In genomic region chr1:239432255-239432654, GRCh38 we compare ENCODE assay signal across 29 cellular contexts. TPM values are rescaled to one million over a fixed set of nuclear protein-coding genes. Genes with fewer than 3 reads are reported as not detected.
DNase-seq lines count a peak whose midpoint lies in the region; ATAC-seq, FAIRE-seq and TF ChIP-seq lines count a peak whose summit lies in the region.
"Had no signal": no experiment of that assay in that cellular context is flagged by ENCODE, and none has a peak within 500 bp of the region (broad histone marks: within the 10 kb centered on the region; RNA-seq: fewer than 3 reads in every experiment).

No MANE protein-coding gene starts in this region.

- peak; percentile 6 for FAIRE-seq in D721Med (lab: Jason Lieb, UNC)
- peak; percentile 55 for FAIRE-seq in islet of Langerhans (lab: Jason Lieb, UNC)
- no peak for FAIRE-seq in small intestine (lab: Jason Lieb, UNC)
- FAIRE-seq: A204.1, GM12878, GM12892, GM18507, GM19239 had no signal

- H3K4me3 ChIP-seq in SK-N-SH (ENCODE audit: low read depth in 2 of 2, low read length in 1 of 2), result no peak overlapping the region
- H3K4me3 ChIP-seq in small intestine (ENCODE audit: low read depth in 1 of 2, low read length in 2 of 2), result no peak overlapping the region
- H3K4me3 ChIP-seq: BLaER1 treated with 17β-estradiol and CSF1 and Interleukin-3, amounts not matched to agents 10 nM and 100 nM; GM12878 had no signal

- H4K20me1 ChIP-seq in SK-N-SH (ENCODE audit: insufficient read depth), result no peaks in the 10 kb centered on the region
- H4K20me1 ChIP-seq: BLaER1 treated with 17β-estradiol and CSF1 and Interleukin-3, amounts not matched to agents 10 nM and 100 nM had no signal

- POLR2A ChIA-PET in SK-N-SH (lab: Yijun Ruan, JAX), result no interaction called here

- no peak for TF ChIP-seq CTCF in D721Med (IDR thresholded peaks at IDR 0.05; ENCODE audit: insufficient read depth, missing control alignments)
- TF ChIP-seq CTCF in SK-N-SH (IDR thresholded peaks at IDR 0.05), result no peak

- H3K4me2 ChIP-seq in SK-N-SH, result no peak overlapping the region
- H3K4me2 ChIP-seq: BLaER1 treated with 17β-estradiol and CSF1 and Interleukin-3, amounts not matched to agents 10 nM and 100 nM had no signal

- H3K9me2 ChIP-seq in SK-N-SH, result no peaks in the 10 kb centered on the region

- H3K9me3 ChIP-seq in SK-N-SH, result no peaks in the 10 kb centered on the region
- no peaks in the 10 kb centered on the region for H3K9me3 ChIP-seq in small intestine (ENCODE audit: control insufficient read depth, low read depth)
- H3K9me3 ChIP-seq: BLaER1 treated with 17β-estradiol and CSF1 and Interleukin-3, amounts not matched to agents 10 nM and 100 nM; Caco-2 had no signal

- H3K4me1 ChIP-seq in SK-N-SH (ENCODE audit: control insufficient read depth in 1 of 2, insufficient read depth in 2 of 2, low read depth in 1 of 2, low read length in 1 of 2), result peaks cover 0 to 46% of the 10 kb centered on the region in 2 experiments; a peak in 2 of 4 replicates
- H3K4me1 ChIP-seq in small intestine (ENCODE audit: control insufficient read depth in 2 of 2, insufficient read depth in 1 of 2, low read depth in 1 of 2, low read length in 1 of 2), result no peaks in the 10 kb centered on the region
- H3K4me1 ChIP-seq: BLaER1 treated with 17β-estradiol and CSF1 and Interleukin-3, amounts not matched to agents 10 nM and 100 nM; Caco-2 had no signal

- intact Hi-C loops in posterior vena cava (cut with DNase I), result no loop called here

- H3F3A ChIP-seq in SK-N-SH (replicated peaks; ENCODE audit: insufficient read depth), result no peaks in the 10 kb centered on the region

- no peaks in the 10 kb centered on the region for H3K27me3 ChIP-seq in SK-N-SH (ENCODE audit: insufficient read depth)
- H3K27me3 ChIP-seq in small intestine (ENCODE audit: control insufficient read depth in 2 of 2, insufficient read depth in 2 of 2, low read length in 2 of 2), result no peaks in the 10 kb centered on the region
- H3K27me3 ChIP-seq: BLaER1 treated with 17β-estradiol and CSF1 and Interleukin-3, amounts not matched to agents 10 nM and 100 nM had no signal

- 52% methylated on average over 1 of the region's 1 CpG for WGBS in SK-N-SH (ENCODE audit: low lambda C conversion rate)
- WGBS in small intestine, 3 donors, result 72 to 81% (median 80%) methylated on average over 1 of the region's 1 CpG

- no peak overlapping the region for H3K9ac ChIP-seq in SK-N-SH
- H3K9ac ChIP-seq: BLaER1 treated with 17β-estradiol and CSF1 and Interleukin-3, amounts not matched to agents 10 nM and 100 nM had no signal

- peak overlapping the region in 1 of 2 experiments; percentile 90; a peak in 2 of 4 replicates for H3K27ac ChIP-seq in SK-N-SH (ENCODE audit: low read depth in 2 of 2, low read length in 1 of 2)
- no peak overlapping the region for H3K27ac ChIP-seq in small intestine (ENCODE audit: low read depth in 1 of 2, low read length in 1 of 2)
- H3K27ac ChIP-seq: BLaER1 treated with 17β-estradiol and CSF1 and Interleukin-3, amounts not matched to agents 10 nM and 100 nM; C4-2B had no signal

- no peak for TF ChIP-seq RAD21 in SK-N-SH (IDR thresholded peaks at IDR 0.05; ENCODE audit: low read length)

- CTCF ChIA-PET in SK-N-SH (lab: Yijun Ruan, JAX), result interaction anchor here (0.6 kb wide), 1 partner anchor 26 kb away, joined by 3 read pairs; no protein-coding TSS in a partner anchor

- DNase-seq in D721Med (ENCODE audit: insufficient read length, low spot score) (no peak), SK-N-SH (peak; percentile 47), small intestine (no peak), posterior vena cava (ENCODE audit: low spot score) (no peak)
- DNase-seq: 8988T; ACHN; Caco-2; Calu3; CD4-positive, alpha-beta T cell; CD8-positive, alpha-beta T cell; DMS 273 treated with DMSO at 0.1 percent for 48 hours; DMS153; DMS53; DMS79; DND-41; EL; GDM1 had no signal

- peak in 1 of 2 experiments; percentile 76; a peak in 2 of 4 replicates for TF ChIP-seq EP300 in SK-N-SH (IDR thresholded peaks at IDR 0.05; ENCODE audit: borderline replicate concordance in 1 of 2, low read depth in 1 of 2, low read length in 1 of 2)

- H3K36me3 ChIP-seq in SK-N-SH (replicated peaks in 1 of 2; ENCODE audit: control insufficient read depth in 1 of 2, insufficient read depth in 2 of 2, low read length in 1 of 2) (no peaks in the 10 kb centered on the region), small intestine (ENCODE audit: control insufficient read depth in 2 of 2, insufficient read depth in 2 of 2, low read length in 2 of 2) (no peaks in the 10 kb centered on the region)
- H3K36me3 ChIP-seq: BLaER1 treated with 17β-estradiol and CSF1 and Interleukin-3, amounts not matched to agents 10 nM and 100 nM had no signal

- no peak for ATAC-seq in GM19351 (IDR thresholded peaks at IDR 0.05; ENCODE audit: unreplicated experiment)
- ATAC-seq: CD8-positive, alpha-beta T cell; GM12878 had no signal

- H2AFZ ChIP-seq in SK-N-SH (ENCODE audit: low read depth), result no peak overlapping the region

- H3K79me2 ChIP-seq in SK-N-SH (ENCODE audit: insufficient read depth), result no peaks in the 10 kb centered on the region

TF ChIP-seq in SK-N-SH, 30 proteins besides CTCF, POLR2A, EP300 and RAD21:
- TF ChIP-seq NRF1 (IDR thresholded peaks at IDR 0.05; ENCODE audit: low read depth, low read length), result no peak
- TF ChIP-seq GATA2 (CRISPR knock-in tag; IDR thresholded peaks at IDR 0.05), result peak; percentile 79
- peak; percentile 60; the same call in 1 of the 2 replicates for TF ChIP-seq RCOR1 (IDR thresholded peaks at IDR 0.05; ENCODE audit: low read length)
- peak; percentile 22 for TF ChIP-seq CHD2 (IDR thresholded peaks at IDR 0.05; ENCODE audit: low read length, partially characterized antibody)

RNA-seq across cellular contexts. Expression of gene CHRM3, which starts 45.9 kb away (rescaled TPM):
- polyA plus RNA-seq in SK-N-SH (2012; rRNA removed), result 0.07 and 0.16 TPM in 2 replicates
- 0.22 and 0.28 TPM in 2 replicates for polyA plus RNA-seq in SK-N-SH (2012; cell fraction: cytosol; rRNA removed)
- 0.20 and 0.32 TPM in 2 replicates for polyA plus RNA-seq in SK-N-SH (2012; cell fraction: nucleus; rRNA removed)
- 1 to 10 TPM in 1 of 3 donors, under 1 TPM in 2; 0.45 to 6.0 (median 0.54) TPM for polyA plus RNA-seq in small intestine
- 1 to 10 TPM; 1.4 to 1.8 TPM for total RNA-seq in posterior vena cava
- total RNA-seq: A673; CD8-positive, alpha-beta T cell; G401 had no signal
- polyA plus RNA-seq: AG04450 had no signal
